Comparison of ENCODE assay signal across 20 cellular contexts in genomic region chr7:157117796-157118195, GRCh38.
"Had no signal": no experiment of that assay in that cellular context is flagged by ENCODE, and none has a peak within 500 bp of the region (broad histone marks: within the 10 kb centered on the region; RNA-seq: fewer than 3 reads in every experiment).

No MANE protein-coding gene starts in this region.

- H3K36me3 Mint-ChIP-seq: IgD-negative memory B cell had no signal

- H3K27ac Mint-ChIP-seq: IgD-negative memory B cell had no signal

- H3K9me3 ChIP-seq: SK-N-SH had no signal

- DNase-seq: Kasumi-1, KG1, MM.1S, NCI-H1048, NCI-H1105, NCI-H1417, NCI-H1436 treated with DMSO at 0.1 percent for 48 hours, NCI-H1694, NCI-H187 treated with DMSO at 0.1 percent for 48 hours, NCI-H2029 treated with DMSO at 0.1 percent for 48 hours, NCI-H2227 treated with DMSO at 0.1 percent for 48 hours, NCI-H524 treated with DMSO at 0.1 percent for 48 hours, NCI-H69, NCI-H774, Right ventricle myocardium superior, RPMI8226, SK-N-SH, SW 1271 had no signal

- H3K4me2 ChIP-seq: SK-N-SH had no signal

- H3K9ac ChIP-seq: SK-N-SH had no signal

- H3K4me1 Mint-ChIP-seq: IgD-negative memory B cell had no signal

- FAIRE-seq: RCC 7860 had no signal

- H3K4me3 Mint-ChIP-seq: IgD-negative memory B cell had no signal
